10 cellular contexts compared by ENCODE assay signal in genomic region chr7:728602-729001, GRCh38. TPM values are rescaled to one million over a fixed set of nuclear protein-coding genes. Genes with fewer than 3 reads are reported as not detected.
DNase-seq lines count a peak whose midpoint lies in the region; ATAC-seq, FAIRE-seq and TF ChIP-seq lines count a peak whose summit lies in the region.
"Had no signal": no experiment of that assay in that cellular context is flagged by ENCODE, and none has a peak within 500 bp of the region (broad histone marks: within the 10 kb centered on the region; RNA-seq: fewer than 3 reads in every experiment).

No MANE protein-coding gene starts in this region.

- no peaks in the 10 kb centered on the region for H3K9me3 ChIP-seq in CD4-positive, CD25-positive, alpha-beta regulatory T cell (ENCODE audit: control insufficient read depth in 2 of 2, low read length in 2 of 2)
- peaks cover 19% of the 10 kb centered on the region for H3K9me3 ChIP-seq in HUES64 (ENCODE audit: insufficient read depth, low read depth, low read length)

- H3K4me1 Mint-ChIP-seq in CD4-positive, CD25-positive, alpha-beta regulatory T cell = peaks cover 0 to 33% (median 20%) of the 10 kb centered on the region in 4 donors
- peaks cover 40% of the 10 kb centered on the region for H3K4me1 Mint-ChIP-seq in brain
- H3K4me1 Mint-ChIP-seq in neural crest cell = peaks cover 21% of the 10 kb centered on the region

- WGBS in HUES64 = 87% methylated on average over 9 of the region's 9 CpGs

- H3K9me3 Mint-ChIP-seq in CD4-positive, CD25-positive, alpha-beta regulatory T cell = no peaks in the 10 kb centered on the region
- peaks cover 6 to 22% (median 11%) of the 10 kb centered on the region in 5 experiments for H3K9me3 Mint-ChIP-seq in brain
- H3K9me3 Mint-ChIP-seq in neural crest cell = peaks cover 14% of the 10 kb centered on the region

- peaks cover 10% of the 10 kb centered on the region for H3K36me3 ChIP-seq in CD4-positive, CD25-positive, alpha-beta regulatory T cell (ENCODE audit: control insufficient read depth, insufficient read depth, low read length)
- peaks cover 44% of the 10 kb centered on the region for H3K36me3 ChIP-seq in HUES64 (ENCODE audit: insufficient read depth, low read length)
- peaks cover 10% of the 10 kb centered on the region for H3K36me3 ChIP-seq in H7 (replicated peaks; ENCODE audit: control insufficient read depth, insufficient read depth, low read length)

- H3K4me3 Mint-ChIP-seq in CD4-positive, CD25-positive, alpha-beta regulatory T cell = peak overlapping the region; percentile 80 to 84 (median 83)
- H3K4me3 Mint-ChIP-seq in brain = peak overlapping the region; percentile 85 to 90 (median 86)
- H3K4me3 Mint-ChIP-seq in neural crest cell = peak overlapping the region; percentile 94

- no peaks in the 10 kb centered on the region for H3K27me3 ChIP-seq in CD4-positive, CD25-positive, alpha-beta regulatory T cell (ENCODE audit: control insufficient read depth, insufficient read depth, low read length)
- H3K27me3 ChIP-seq in HUES64 (ENCODE audit: insufficient read depth, low read length) (no peaks in the 10 kb centered on the region), H7 (ENCODE audit: control insufficient read depth, insufficient read depth, low read length) (no peaks in the 10 kb centered on the region)

- TF ChIP-seq POLR2A in GM12891 (IDR thresholded peaks at IDR 0.05; ENCODE audit: low read depth, low read length) = no peak

- no peak overlapping the region for H3K9ac ChIP-seq in HUES64 (ENCODE audit: low read depth, low read length)

- H3K27me3 Mint-ChIP-seq in CD4-positive, CD25-positive, alpha-beta regulatory T cell = no peaks in the 10 kb centered on the region
- H3K27me3 Mint-ChIP-seq in brain = peaks cover 3% of the 10 kb centered on the region
- H3K27me3 Mint-ChIP-seq in neural crest cell (ENCODE audit: low read depth) = no peaks in the 10 kb centered on the region

- TF ChIP-seq CTCF in brain (conservative IDR thresholded peaks at IDR 0.05) (no peak), neural crest cell (conservative IDR thresholded peaks at IDR 0.05) (no peak)

- no peak for ATAC-seq in CD4-positive, CD25-positive, alpha-beta regulatory T cell (ENCODE audit: low read depth in 2 of 2)
- ATAC-seq in GM18858 (IDR thresholded peaks at IDR 0.05; ENCODE audit: unreplicated experiment) = no peak

- peaks cover 17% of the 10 kb centered on the region for H3K36me3 Mint-ChIP-seq in CD4-positive, CD25-positive, alpha-beta regulatory T cell
- H3K36me3 Mint-ChIP-seq in brain (peaks cover 33% of the 10 kb centered on the region), neural crest cell (ENCODE audit: low read depth) (peaks cover 36% of the 10 kb centered on the region)

- no peak for FAIRE-seq in GM12891 (lab: Jason Lieb, UNC)
- FAIRE-seq: endometrium, GM19239 had no signal

- no peak for DNase-seq in CD4-positive, CD25-positive, alpha-beta regulatory T cell
- DNase-seq in neural crest cell (ENCODE audit: low read depth, low spot score) (no peak), GM12891 (ENCODE audit: insufficient read length, low spot score) (no peak), H7 (no peak)
- DNase-seq: NCI-H446 had no signal

- peaks cover 19% of the 10 kb centered on the region for H3K4me1 ChIP-seq in CD4-positive, CD25-positive, alpha-beta regulatory T cell (ENCODE audit: control insufficient read depth, insufficient read depth, low read length, poor library complexity, severe bottlenecking)
- no peaks in the 10 kb centered on the region for H3K4me1 ChIP-seq in HUES64 (ENCODE audit: insufficient read depth, low read length)

- H3K27ac Mint-ChIP-seq in CD4-positive, CD25-positive, alpha-beta regulatory T cell = no peak overlapping the region
- H3K27ac Mint-ChIP-seq in brain (peak overlapping the region in 4 of 5 experiments; percentile 17 to 97 (median 76)), neural crest cell (ENCODE audit: unreplicated experiment) (no peak overlapping the region)

- no peak overlapping the region for H3K27ac ChIP-seq in CD4-positive, CD25-positive, alpha-beta regulatory T cell (ENCODE audit: insufficient read depth, low read length, poor library complexity, severe bottlenecking)
- no peak overlapping the region for H3K27ac ChIP-seq in HUES64 (ENCODE audit: low read depth, low read length)

- no peak overlapping the region for H3K4me3 ChIP-seq in CD4-positive, CD25-positive, alpha-beta regulatory T cell (ENCODE audit: low read depth, low read length)
- H3K4me3 ChIP-seq in HUES64 (ENCODE audit: low read length) (peak overlapping the region; percentile 86), H7 (ENCODE audit: insufficient read depth, low read depth, low read length) (no peak overlapping the region)

TF ChIP-seq in GM12891, 5 proteins besides CTCF, POLR2A, EP300 and RAD21:
- TF ChIP-seq SPI1 (IDR thresholded peaks at IDR 0.05; ENCODE audit: low read depth, low read length) = no peak
- no peak for TF ChIP-seq TAF1 (IDR thresholded peaks at IDR 0.05; ENCODE audit: low read depth, low read length)
- TF ChIP-seq POU2F2 (IDR thresholded peaks at IDR 0.05; ENCODE audit: low read depth, low read length) = no peak
- TF ChIP-seq POLR2AphosphoS5 (IDR thresholded peaks at IDR 0.05; ENCODE audit: low read depth, low read length) = no peak
- no peak for TF ChIP-seq PAX5 (IDR thresholded peaks at IDR 0.05; ENCODE audit: insufficient read depth, low read length, severe bottlenecking)

RNA-seq across cellular contexts. Expression of gene PRKAR1B, which starts 1.5 kb away (rescaled TPM):
- 12.5 TPM for total RNA-seq in CD4-positive, CD25-positive, alpha-beta regulatory T cell
- polyA plus RNA-seq in CD4-positive, CD25-positive, alpha-beta regulatory T cell = 1 to 10 TPM; 4.9 to 7.0 (median 6.2) TPM
- polyA plus RNA-seq in HUES64 (2013, experiment 1 of 2) = 37.5 TPM
- 26.6 TPM for polyA plus RNA-seq in HUES64 (2013, experiment 2 of 2)
- 174 TPM for polyA plus RNA-seq in brain (ENCODE audit: insufficient read depth, low read depth, low replicate concordance)
- 8.1 and 9.5 TPM in 2 replicates for total RNA-seq in neural crest cell
- 15.4 TPM for polyA plus RNA-seq in GM12891 (2012; ENCODE audit: low read depth, missing spikeins)
- total RNA-seq in H7 (2014; rRNA removed; shearing (Covaris generic)) = 32.4 and 32.8 TPM in 2 replicates

RNA-seq across cellular contexts. Expression of gene DNAAF5, which starts 2.1 kb away (rescaled TPM):
- total RNA-seq in CD4-positive, CD25-positive, alpha-beta regulatory T cell = 11.9 TPM
- polyA plus RNA-seq in CD4-positive, CD25-positive, alpha-beta regulatory T cell = 1 to 10 TPM in 3 of 4 donors, under 1 TPM in 1; 0.84 to 3.2 (median 2.0) TPM
- 33.1 TPM for polyA plus RNA-seq in HUES64 (2013, experiment 1 of 2)
- 32.5 TPM for polyA plus RNA-seq in HUES64 (2013, experiment 2 of 2)
- polyA plus RNA-seq in brain (ENCODE audit: insufficient read depth, low read depth, low replicate concordance) = 17.7 TPM
- total RNA-seq in neural crest cell = 54.2 and 55.3 TPM in 2 replicates
- polyA plus RNA-seq in GM12891 (2012; ENCODE audit: low read depth, missing spikeins) = 13.6 TPM
- 82.5 and 101 TPM in 2 replicates for total RNA-seq in H7 (2014; rRNA removed; shearing (Covaris generic))

Comparison
In these comparisons a context has a peak if more than half of its experiments do, and no peak if none do; other contexts are left out.
1. H3K27ac Mint-ChIP-seq: peak in brain (4 of 5); none in CD4-positive, CD25-positive, alpha-beta regulatory T cell (0 of 3) and neural crest cell (single experiment).
2. Peak in every context shown above with its lines, with median percentiles within 50 percentile points of each other: H3K4me3 Mint-ChIP-seq.